In genomic region chr1:9539165-9539828, GRCh38 we compare ENCODE assay signal across 8 cellular contexts. TPM values are rescaled to one million over a fixed set of nuclear protein-coding genes. Genes with fewer than 3 reads are reported as not detected.
A peak's percentile ranks its signal among the peaks of the same experiment; 100 is the strongest.
DNase-seq lines count a peak whose midpoint lies in the region; ATAC-seq, FAIRE-seq and TF ChIP-seq lines count a peak whose summit lies in the region.

A gene with protein sequence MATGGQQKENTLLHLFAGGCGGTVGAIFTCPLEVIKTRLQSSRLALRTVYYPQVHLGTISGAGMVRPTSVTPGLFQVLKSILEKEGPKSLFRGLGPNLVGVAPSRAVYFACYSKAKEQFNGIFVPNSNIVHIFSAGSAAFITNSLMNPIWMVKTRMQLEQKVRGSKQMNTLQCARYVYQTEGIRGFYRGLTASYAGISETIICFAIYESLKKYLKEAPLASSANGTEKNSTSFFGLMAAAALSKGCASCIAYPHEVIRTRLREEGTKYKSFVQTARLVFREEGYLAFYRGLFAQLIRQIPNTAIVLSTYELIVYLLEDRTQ (plus strand): TSS chr1:9539465. CDS start chr1:9539692, 227 bp downstream.

- WGBS in heart left ventricle, 4 donors, result 0 to 3% (median 1%) methylated on average over 50 to 92 of the region's 92 CpGs

- TF ChIP-seq POLR2A in GM12891 (IDR thresholded peaks at IDR 0.05; ENCODE audit: low read depth, low read length) (peak; percentile 84), heart left ventricle (IDR thresholded peaks at IDR 0.05) (peak; percentile 82 to 84)

- peak within 1 kb of the TSS; percentile 43 to 95 (median 86) for H3K27ac ChIP-seq in heart left ventricle

- intact Hi-C loops in heart left ventricle (cut with DNase I), result loop anchor here in 1 of 10 donors (2.0 kb wide), 1 partner anchor 50 kb away; the partner anchor contains the start of gene TMEM201

- H3K4me3 ChIP-seq in adipocyte (ENCODE audit: low read length) (peak within 1 kb of the TSS; percentile 81), heart left ventricle (peak within 1 kb of the TSS; percentile 70 to 94 (median 80))

- H3K36me3 ChIP-seq in adipocyte (ENCODE audit: control insufficient read depth, insufficient read depth, low read length, severe bottlenecking) (no peaks in the 10 kb centered on the region), heart left ventricle (no peaks in the 10 kb centered on the region)

- peak; percentile 100 for FAIRE-seq in GM12891 (lab: Jason Lieb, UNC)

- DNase-seq in GM12891 (ENCODE audit: insufficient read length, low spot score), result peak; percentile 93
- DNase-seq in NCI-H1417 treated with DMSO at 0.1 percent for 48 hours (lab: John Stamatoyannopoulos, UW), result peak; percentile 83
- DNase-seq in SW480 (ENCODE audit: low spot score), result peak; percentile 92
- DNase-seq in adipocyte (ENCODE audit: low read depth), result peak; percentile 99
- peak; percentile 97 to 99 (median 97) for DNase-seq in heart left ventricle
- DNase-seq in pons (ENCODE audit: low spot score), result peak; percentile 98
- DNase-seq in type B pancreatic cell (ENCODE audit: extremely low spot score, unreplicated experiment), result peak; percentile 99

- no peaks in the 10 kb centered on the region for H3K27me3 Mint-ChIP-seq in type B pancreatic cell

- H3K36me3 Mint-ChIP-seq in type B pancreatic cell, result peaks cover 5% of the 10 kb centered on the region

- peak within 1 kb of the TSS; percentile 95 for H3K4me3 Mint-ChIP-seq in type B pancreatic cell

- H3K9ac ChIP-seq in adipocyte (ENCODE audit: low read length), result peak within 1 kb of the TSS; percentile 69

- H3K4me1 Mint-ChIP-seq in type B pancreatic cell (ENCODE audit: unreplicated experiment), result peaks cover 28% of the 10 kb centered on the region

- peak within 1 kb of the TSS; percentile 94 for H3K27ac Mint-ChIP-seq in type B pancreatic cell

- H3K4me1 ChIP-seq in adipocyte (ENCODE audit: control insufficient read depth, insufficient read depth, low read length) (peaks cover 12% of the 10 kb centered on the region), heart left ventricle (peaks cover 0 to 37% (median 22%) of the 10 kb centered on the region in 12 donors)

- H3K9me3 ChIP-seq in adipocyte (ENCODE audit: control insufficient read depth, low read length) (no peaks in the 10 kb centered on the region), heart left ventricle (no peaks in the 10 kb centered on the region)

- H3K27me3 ChIP-seq in adipocyte (replicated peaks; ENCODE audit: control insufficient read depth, insufficient read depth, low read length), result no peaks in the 10 kb centered on the region
- H3K27me3 ChIP-seq in heart left ventricle, result no peaks in the 10 kb centered on the region

- TF ChIP-seq CTCF in heart left ventricle (IDR thresholded peaks at IDR 0.05), result peak in 3 of 12 donors; percentile 7 to 19 (median 9)
- TF ChIP-seq CTCF in type B pancreatic cell (conservative IDR thresholded peaks at IDR 0.05), result peak; percentile 40

- ATAC-seq in HG02798 (IDR thresholded peaks at IDR 0.05; ENCODE audit: poor library complexity, unreplicated experiment) (peak; percentile 96), heart left ventricle (peak; percentile 99 to 100 (median 100))

- no peaks in the 10 kb centered on the region for H3K9me3 Mint-ChIP-seq in type B pancreatic cell

TF ChIP-seq in GM12891, 5 proteins besides CTCF, POLR2A, EP300 and RAD21:
- TF ChIP-seq TAF1 (IDR thresholded peaks at IDR 0.05; ENCODE audit: low read depth, low read length), result peak; percentile 65; the same call in 1 of the 2 replicates
- peak; percentile 80 for TF ChIP-seq POLR2AphosphoS5 (IDR thresholded peaks at IDR 0.05; ENCODE audit: low read depth, low read length)
- no peak for TF ChIP-seq PAX5 (IDR thresholded peaks at IDR 0.05; ENCODE audit: insufficient read depth, low read length, severe bottlenecking)

RNA-seq across cellular contexts. Expression of the gene that starts here (rescaled TPM):
- polyA plus RNA-seq in GM12891 (2012; ENCODE audit: low read depth, missing spikeins), result 4.7 TPM
- total RNA-seq in heart left ventricle (1 to 10 TPM; 2.8 to 9.7 (median 4.5) TPM), type B pancreatic cell (ENCODE audit: low replicate concordance) (5.8 and 7.6 TPM in 2 replicates)
- polyA plus RNA-seq in heart left ventricle, result 1 to 10 TPM; 4.4 to 6.6 TPM

Comparison
In these comparisons a context has a peak if more than half of its experiments do, and no peak if none do; other contexts are left out.
1. Peak in every context shown above with its lines: DNase-seq, ATAC-seq, H3K4me3 ChIP-seq and H3K27ac ChIP-seq.